ENCODE assay signal across 17 cellular contexts in the genomic region with DNA sequence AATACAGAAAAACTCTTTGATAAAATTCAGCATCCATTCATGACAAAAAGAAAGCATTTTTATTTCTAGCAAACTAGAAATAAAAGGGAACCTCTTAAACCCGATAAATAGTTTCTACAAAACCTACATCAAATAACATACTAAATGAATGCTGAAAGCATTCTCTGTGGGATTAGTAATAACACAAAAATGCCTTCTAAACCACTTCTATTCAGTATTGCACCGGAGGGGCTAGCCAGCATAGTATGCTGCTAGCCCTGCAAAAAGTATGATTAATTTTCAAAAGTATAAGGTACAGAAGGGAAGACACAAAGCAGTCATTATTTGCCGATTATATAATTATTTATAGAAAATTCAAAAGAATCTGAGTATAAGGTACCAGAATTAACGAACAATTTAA.
DNase-seq lines count a peak whose midpoint lies in the region; ATAC-seq and TF ChIP-seq lines count a peak whose summit lies in the region.
"Had no signal": no experiment of that assay in that cellular context is flagged by ENCODE, and none has a peak within 500 bp of the region (broad histone marks: within the 10 kb centered on the region; RNA-seq: fewer than 3 reads in every experiment).

No MANE protein-coding gene starts in this region.

- 53 to 58% methylated on average over 4 of the region's 4 CpGs for WGBS in GM23248 (ENCODE audit: low coverage in 1 of 2, low lambda C conversion rate in 2 of 2, missing lambda C conversion rate in 2 of 2), 2 experiments
- 82 to 86% methylated on average over 4 of the region's 4 CpGs for WGBS in gastroesophageal sphincter (ENCODE audit: low coverage in 1 of 2), 2 donors

- peak; percentile 77 for DNase-seq in GM23248
- peak; percentile 94 for DNase-seq in SK-MEL-5 (ENCODE audit: low read depth, low spot score)
- DNase-seq in fibroblast of lung (ENCODE audit: low read depth in 2 of 2): peak; percentile 57 to 87
- peak; percentile 36 for DNase-seq in retinal pigment epithelial cell (ENCODE audit: low read depth)
- DNase-seq in stimulated activated CD4-positive, alpha-beta T cell treated with anti-CD3 and anti-CD28 coated beads, Interleukin-4, amount 100 ng/mL, for 24 hours: no peak
- no peak for DNase-seq in Peyer's patch
- DNase-seq in iPS-NIHi7 (ENCODE audit: extremely low spot score): no peak
- DNase-seq: activated gamma-delta T cell treated with Interleukin-2 at 50 U/mL for 16 hours; caudate nucleus; CD4-positive, CD25-positive, alpha-beta regulatory T cell; GDM1; NCI-H1694 treated with DMSO at 0.1 percent for 48 hours; NCI-H748 treated with DMSO at 0.1 percent for 48 hours; stimulated activated naive CD8-positive, alpha-beta T cell treated with anti-CD3 and anti-CD28 coated beads, Interleukin-15, amount 100 ng/mL, for 72 hours had no signal

- no peaks in the 10 kb centered on the region for H3K36me3 ChIP-seq in GM23248 (ENCODE audit: low read depth)
- H3K36me3 ChIP-seq in fibroblast of lung (ENCODE audit: control insufficient read depth, insufficient read depth, low read length): no peaks in the 10 kb centered on the region
- no peaks in the 10 kb centered on the region for H3K36me3 ChIP-seq in Peyer's patch
- no peaks in the 10 kb centered on the region for H3K36me3 ChIP-seq in gastroesophageal sphincter

- in situ Hi-C loops in GM23248 (cut with MboI): no loop called here
- in situ Hi-C loops in SK-MEL-5 (cut with HindIII; ENCODE audit: low pct_unique_long_range_greater_than_20kb, low sequenced_read_pairs): no loop called here

- H3K4me2 ChIP-seq in GM23248 (ENCODE audit: unreplicated experiment) (peak overlapping the region; percentile 44), fibroblast of lung (ENCODE audit: extremely low read depth, insufficient read depth, low read length) (no peak overlapping the region)
- H3K4me2 ChIP-seq: KMS-11 had no signal

- H3K9me3 ChIP-seq in GM23248 (ENCODE audit: low read depth) (no peaks in the 10 kb centered on the region), fibroblast of lung (ENCODE audit: control insufficient read depth, insufficient read depth, low read depth, low read length) (no peaks in the 10 kb centered on the region), Peyer's patch (no peaks in the 10 kb centered on the region), gastroesophageal sphincter (no peaks in the 10 kb centered on the region)

- H3K27ac ChIP-seq in GM23248 (no peak overlapping the region), fibroblast of lung (ENCODE audit: insufficient read depth, low read length) (no peak overlapping the region), Peyer's patch (no peak overlapping the region), gastroesophageal sphincter (no peak overlapping the region)
- H3K27ac ChIP-seq: KMS-11 had no signal

- TF ChIP-seq CTCF in fibroblast of lung (conservative IDR thresholded peaks at IDR 0.05 in 1 of 2, IDR thresholded peaks at IDR 0.05 in 1 of 2; ENCODE audit: low read depth in 1 of 2, low read length in 2 of 2) (no peak), retinal pigment epithelial cell (conservative IDR thresholded peaks at IDR 0.05; ENCODE audit: low read depth, low read length) (no peak), Peyer's patch (IDR thresholded peaks at IDR 0.05) (no peak), gastroesophageal sphincter (IDR thresholded peaks at IDR 0.05) (no peak)

- H3K9ac ChIP-seq in GM23248: no peak overlapping the region; the same call in 1 of the 2 replicates
- H3K9ac ChIP-seq in fibroblast of lung (ENCODE audit: insufficient read depth, low read length): no peak overlapping the region
- H3K9ac ChIP-seq: KMS-11 had no signal

- H3K27me3 ChIP-seq in GM23248 (replicated peaks; ENCODE audit: insufficient read depth): no peaks in the 10 kb centered on the region; the same call in 1 of the 2 replicates
- H3K27me3 ChIP-seq in fibroblast of lung (ENCODE audit: control insufficient read depth, insufficient read depth, low read length): no peaks in the 10 kb centered on the region
- no peaks in the 10 kb centered on the region for H3K27me3 ChIP-seq in Peyer's patch
- no peaks in the 10 kb centered on the region for H3K27me3 ChIP-seq in gastroesophageal sphincter

- H3F3A ChIP-seq in GM23248 (ENCODE audit: insufficient read depth): 0 out of 2 replicates have a peak, but pooled peaks cover 5% of the 10 kb centered on the region

- no peak for TF ChIP-seq EP300 in gastroesophageal sphincter (IDR thresholded peaks at IDR 0.05)

- TF ChIP-seq POLR2A in Peyer's patch (IDR thresholded peaks at IDR 0.05): no peak
- no peak for TF ChIP-seq POLR2A in gastroesophageal sphincter (IDR thresholded peaks at IDR 0.05)

- no peaks in the 10 kb centered on the region for H4K20me1 ChIP-seq in GM23248 (ENCODE audit: insufficient read depth)
- no peaks in the 10 kb centered on the region for H4K20me1 ChIP-seq in fibroblast of lung (ENCODE audit: control insufficient read depth, extremely low read depth, insufficient read depth, low read length)

- H3K4me3 ChIP-seq in GM23248 (no peak overlapping the region), fibroblast of lung (replicated peaks in 1 of 4; ENCODE audit: control extremely low read depth in 1 of 4, insufficient read depth in 1 of 4, low read depth in 3 of 4, low read length in 4 of 4) (no peak overlapping the region), retinal pigment epithelial cell (ENCODE audit: low read length) (no peak overlapping the region), Peyer's patch (no peak overlapping the region), gastroesophageal sphincter (no peak overlapping the region)
- H3K4me3 ChIP-seq: lung had no signal

- no peak overlapping the region for H2AFZ ChIP-seq in GM23248
- no peak overlapping the region for H2AFZ ChIP-seq in fibroblast of lung (ENCODE audit: low read length)

- H3K79me2 ChIP-seq in GM23248 (ENCODE audit: insufficient read depth): no peaks in the 10 kb centered on the region
- H3K79me2 ChIP-seq in fibroblast of lung (ENCODE audit: control insufficient read depth, insufficient read depth, low read length): no peaks in the 10 kb centered on the region

- no peaks in the 10 kb centered on the region for H3K9me2 ChIP-seq in GM23248 (ENCODE audit: insufficient read depth)

- no peak for ATAC-seq in gastroesophageal sphincter
- ATAC-seq: stimulated activated naive CD8-positive, alpha-beta T cell treated with anti-CD3 and anti-CD28 coated beads, Interleukin-15, amount 100 ng/mL, for 72 hours had no signal

- H3K4me1 ChIP-seq in GM23248 (ENCODE audit: insufficient read depth): peaks cover 11% of the 10 kb centered on the region; the same call in 1 of the 2 replicates
- H3K4me1 ChIP-seq in fibroblast of lung (ENCODE audit: control insufficient read depth, extremely low read depth, insufficient read depth, low read length): no peaks in the 10 kb centered on the region
- H3K4me1 ChIP-seq in Peyer's patch: no peaks in the 10 kb centered on the region
- H3K4me1 ChIP-seq in gastroesophageal sphincter: no peaks in the 10 kb centered on the region

Comparison
In these comparisons a context has a peak if more than half of its experiments do, and no peak if none do; other contexts are left out.
1. DNase-seq: peak in GM23248 (single experiment), SK-MEL-5 (single experiment), fibroblast of lung (2 of 2) and retinal pigment epithelial cell (single experiment); none in stimulated activated CD4-positive, alpha-beta T cell treated with anti-CD3 and anti-CD28 coated beads, Interleukin-4, amount 100 ng/mL, for 24 hours (single experiment), Peyer's patch (0 of 3) and iPS-NIHi7 (single experiment).